In the genomic region with DNA sequence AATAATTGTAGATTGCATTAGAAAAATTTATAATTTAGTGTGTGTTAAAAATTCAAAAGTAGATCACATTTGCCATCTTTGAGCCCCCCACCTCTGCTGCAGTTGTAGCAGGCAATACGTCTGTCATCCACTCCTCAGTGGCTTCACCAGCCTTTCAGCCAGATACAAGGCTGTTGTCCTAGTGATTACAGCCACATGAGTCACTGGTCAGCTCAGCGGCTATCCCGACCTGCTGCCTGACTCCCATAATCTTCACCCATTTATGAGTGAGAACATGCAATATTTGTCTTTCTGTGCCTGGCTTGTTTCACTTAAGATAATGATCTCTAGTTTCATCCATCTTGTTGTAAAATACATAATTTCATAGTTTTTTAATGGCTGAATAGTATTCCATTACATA, we compare ENCODE assay signal across 22 cellular contexts. TPM values are rescaled to one million over a fixed set of nuclear protein-coding genes. Genes with fewer than 3 reads are reported as not detected.
A peak's percentile ranks its signal among the peaks of the same experiment; 100 is the strongest.
DNase-seq lines count a peak whose midpoint lies in the region; FAIRE-seq and TF ChIP-seq lines count a peak whose summit lies in the region.
"Had no signal": no experiment of that assay in that cellular context is flagged by ENCODE, and none has a peak within 500 bp of the region (broad histone marks: within the 10 kb centered on the region; RNA-seq: fewer than 3 reads in every experiment).

No MANE protein-coding gene starts in this region.

- H2AK5ac ChIP-seq in trophoblast cell (ENCODE audit: low read length), result no peak overlapping the region

- CTCF ChIA-PET in endothelial cell of umbilical vein (lab: Charles Lee), result interaction anchor here (1.7 kb wide), 1 partner anchor 70 kb away, joined by 4 read pairs; no protein-coding TSS in a partner anchor

- BruUV-seq in endothelial cell of umbilical vein (replicated peaks; lab: Mats Ljungman, UMichigan), result no TSS peak

- H3K79me2 ChIP-seq in endothelial cell of umbilical vein (ENCODE audit: control insufficient read depth, insufficient read depth, low read length) (no peaks in the 10 kb centered on the region), trophoblast cell (ENCODE audit: control insufficient read depth, insufficient read depth, low read length, poor library complexity) (no peaks in the 10 kb centered on the region)

- H3K18ac ChIP-seq in trophoblast cell (ENCODE audit: low read length), result no peak overlapping the region

- intact Hi-C loops in endothelial cell of umbilical vein (cut with micrococcal nuclease) (no loop called here), tibial artery (cut with DNase I; ENCODE audit: low total_unique reads) (no loop called here)

- H3K9me3 ChIP-seq in endothelial cell of umbilical vein (replicated peaks; ENCODE audit: control insufficient read depth, insufficient read depth, low read length) (no peaks in the 10 kb centered on the region), trophoblast cell (ENCODE audit: insufficient read depth, low read depth, low read length) (peaks cover 2% of the 10 kb centered on the region), tibial artery (no peaks in the 10 kb centered on the region)
- H3K9me3 ChIP-seq: BLaER1 treated with 17β-estradiol and CSF1 and Interleukin-3, amounts not matched to agents 10 nM and 100 nM; body of pancreas; HAP-1 had no signal

- H3K4me2 ChIP-seq in endothelial cell of umbilical vein (ENCODE audit: insufficient read depth, low read length), result no peak overlapping the region
- H3K4me2 ChIP-seq in trophoblast cell (ENCODE audit: low read length), result no peak overlapping the region
- H3K4me2 ChIP-seq: BLaER1 treated with 17β-estradiol and CSF1 and Interleukin-3, amounts not matched to agents 10 nM and 100 nM; PC-9 had no signal

- no peak overlapping the region for H3K14ac ChIP-seq in trophoblast cell (ENCODE audit: low read length)

- no peaks in the 10 kb centered on the region for H4K20me1 ChIP-seq in endothelial cell of umbilical vein (replicated peaks; ENCODE audit: control insufficient read depth, extremely low read depth, insufficient read depth, low read length)
- H4K20me1 ChIP-seq: BLaER1 treated with 17β-estradiol and CSF1 and Interleukin-3, amounts not matched to agents 10 nM and 100 nM had no signal

- H2BK12ac ChIP-seq in trophoblast cell (ENCODE audit: low read length), result no peak overlapping the region

- no peak overlapping the region for H4K91ac ChIP-seq in trophoblast cell (ENCODE audit: low read depth, low read length)

- H2BK120ac ChIP-seq in trophoblast cell (ENCODE audit: insufficient read depth, low read length, poor library complexity), result no peak overlapping the region

- H3K4me3 ChIP-seq in endothelial cell of umbilical vein (replicated peaks in 1 of 3; ENCODE audit: insufficient read depth in 1 of 3, low read depth in 1 of 3, low read length in 3 of 3) (no peak overlapping the region), trophoblast cell (ENCODE audit: low read depth, low read length) (no peak overlapping the region), tibial artery (no peak overlapping the region)
- H3K4me3 ChIP-seq: BLaER1 treated with 17β-estradiol and CSF1 and Interleukin-3, amounts not matched to agents 10 nM and 100 nM; body of pancreas; HAP-1; lung; PC-9 had no signal

- DNase-seq in DMS53 (lab: John Stamatoyannopoulos, UW) (peak; percentile 59), DMS53 treated with DMSO at 0.1 percent for 48 hours (lab: John Stamatoyannopoulos, UW; ENCODE audit: unreplicated experiment) (no peak), RCC 7860 (ENCODE audit: low spot score) (peak; percentile 72), endothelial cell of umbilical vein (ENCODE audit: low read depth, low spot score) (no peak), trophoblast cell (peak; percentile 16 to 24), tibial artery (no peak), NCI-H2171 (lab: John Stamatoyannopoulos, UW) (no peak), NCI-H69 (lab: John Stamatoyannopoulos, UW) (no peak)
- DNase-seq: activated CD4-positive, alpha-beta T cell treated with anti-CD3 and anti-CD28 coated beads, Interleukin-2, amount 50 U/mL, for 1 hour; activated naive CD4-positive, alpha-beta T cell treated with Interleukin-2 at 50 U/mL for 16 hours; body of pancreas; MM.1S; natural killer cell; NCI-H187; NCI-H524; PC-9; stimulated activated CD4-positive, alpha-beta T cell treated with anti-CD3 and anti-CD28 coated beads, Interleukin-12 subunit alpha, Interleukin-12 subunit beta, amount 100 ng/mL, for 4 hours had no signal

- H3K9me1 ChIP-seq in endothelial cell of umbilical vein (replicated peaks; ENCODE audit: control insufficient read depth, extremely low read depth, insufficient read depth, low read length), result no peaks in the 10 kb centered on the region

- FAIRE-seq in RCC 7860 (lab: Jason Lieb, UNC) (peak; percentile 43), endothelial cell of umbilical vein (lab: Jason Lieb, UNC) (no peak)
- FAIRE-seq: GM19239 had no signal

- POLR2A ChIA-PET in endothelial cell of umbilical vein (lab: Charles Lee), result no interaction called here

- no peak overlapping the region for H3K27ac ChIP-seq in endothelial cell of umbilical vein (ENCODE audit: insufficient read depth, low read depth, low read length)
- no peak overlapping the region for H3K27ac ChIP-seq in trophoblast cell (ENCODE audit: low read depth, low read length)
- no peak overlapping the region for H3K27ac ChIP-seq in tibial artery
- H3K27ac ChIP-seq: 22Rv1; BLaER1 treated with 17β-estradiol and CSF1 and Interleukin-3, amounts not matched to agents 10 nM and 100 nM; body of pancreas; PC-9 had no signal

- H3K9ac ChIP-seq in endothelial cell of umbilical vein (replicated peaks; ENCODE audit: extremely low read depth, insufficient read depth, low read length) (no peak overlapping the region), trophoblast cell (ENCODE audit: low read length) (no peak overlapping the region)
- H3K9ac ChIP-seq: BLaER1 treated with 17β-estradiol and CSF1 and Interleukin-3, amounts not matched to agents 10 nM and 100 nM had no signal

- H3K27me3 ChIP-seq in endothelial cell of umbilical vein (ENCODE audit: control insufficient read depth in 2 of 2, insufficient read depth in 2 of 2, low read length in 2 of 2), result peaks cover 0 to 2% of the 10 kb centered on the region in 2 experiments
- no peaks in the 10 kb centered on the region for H3K27me3 ChIP-seq in trophoblast cell (ENCODE audit: insufficient read depth, low read length)
- no peaks in the 10 kb centered on the region for H3K27me3 ChIP-seq in tibial artery
- H3K27me3 ChIP-seq: BLaER1 treated with 17β-estradiol and CSF1 and Interleukin-3, amounts not matched to agents 10 nM and 100 nM; body of pancreas had no signal

- H4K12ac ChIP-seq in trophoblast cell (ENCODE audit: low read depth, low read length), result no peak overlapping the region

- dilution Hi-C loops in endothelial cell of umbilical vein (cut with MboI; ENCODE audit: extremely low pct_ligation_motif_present, low sequenced_read_pairs), result no loop called here

- TF ChIP-seq POLR2A in endothelial cell of umbilical vein (IDR thresholded peaks at IDR 0.05; ENCODE audit: low read depth, low read length), result no peak

- WGBS in trophoblast cell (ENCODE audit: extremely low coverage, insufficient coverage, insufficient read length), result no CpG with 5 or more reads among the region's 3 CpGs

- H3K36me3 ChIP-seq in endothelial cell of umbilical vein (ENCODE audit: control insufficient read depth in 2 of 2, extremely low read depth in 1 of 2, insufficient read depth in 2 of 2, low read length in 2 of 2) (no peaks in the 10 kb centered on the region), trophoblast cell (ENCODE audit: control insufficient read depth in 1 of 2, insufficient read depth in 2 of 2, low read length in 2 of 2) (no peaks in the 10 kb centered on the region), tibial artery (no peaks in the 10 kb centered on the region)
- H3K36me3 ChIP-seq: BLaER1 treated with 17β-estradiol and CSF1 and Interleukin-3, amounts not matched to agents 10 nM and 100 nM; HAP-1 had no signal

- H3K4me1 ChIP-seq in endothelial cell of umbilical vein (ENCODE audit: control insufficient read depth, extremely low read depth, insufficient read depth, low read length), result no peaks in the 10 kb centered on the region
- no peaks in the 10 kb centered on the region for H3K4me1 ChIP-seq in trophoblast cell (ENCODE audit: control insufficient read depth in 1 of 2, insufficient read depth in 2 of 2, low read length in 2 of 2)
- H3K4me1 ChIP-seq in tibial artery, result no peaks in the 10 kb centered on the region
- H3K4me1 ChIP-seq: BLaER1 treated with 17β-estradiol and CSF1 and Interleukin-3, amounts not matched to agents 10 nM and 100 nM; body of pancreas; HAP-1 had no signal

- H2BK5ac ChIP-seq in trophoblast cell (ENCODE audit: low read depth, low read length, poor library complexity), result no peak overlapping the region

- no peak overlapping the region for H3K4ac ChIP-seq in trophoblast cell (ENCODE audit: low read depth, low read length)

- H3K79me1 ChIP-seq in trophoblast cell (ENCODE audit: low read length), result no peaks in the 10 kb centered on the region

- no peak for TF ChIP-seq CTCF in endothelial cell of umbilical vein (IDR thresholded peaks at IDR 0.05; ENCODE audit: extremely low read depth in 1 of 2, insufficient read depth in 1 of 2, low read depth in 1 of 2, low read length in 2 of 2)
- no peak for TF ChIP-seq CTCF in tibial artery (IDR thresholded peaks at IDR 0.05)

- H3K23ac ChIP-seq in trophoblast cell (ENCODE audit: low read length), result no peak overlapping the region

- H2AFZ ChIP-seq in endothelial cell of umbilical vein (ENCODE audit: low read depth, low read length) (no peak overlapping the region), trophoblast cell (ENCODE audit: insufficient read depth, low read length, poor library complexity) (no peak overlapping the region)
- H2AFZ ChIP-seq: PC-9 had no signal

- no peak overlapping the region for H4K8ac ChIP-seq in trophoblast cell (ENCODE audit: low read depth, low read length)

RNA-seq across cellular contexts. Expression of a gene that starts 9.2 kb away (rescaled TPM):
- not detected in 2 replicates for total RNA-seq in endothelial cell of umbilical vein
- not detected in 2 replicates for polyA plus RNA-seq in endothelial cell of umbilical vein
- not detected in 2 replicates for polyA plus RNA-seq in endothelial cell of umbilical vein (2011; cell fraction: cytosol; rRNA removed)
- polyA plus RNA-seq in endothelial cell of umbilical vein (2011; cell fraction: nucleus; rRNA removed), result not detected in 2 replicates
- polyA plus RNA-seq in endothelial cell of umbilical vein (2012), result not detected in 2 replicates
- polyA minus RNA-seq in endothelial cell of umbilical vein, result not detected in 2 replicates
- polyA minus RNA-seq in endothelial cell of umbilical vein (2011; cell fraction: cytosol; rRNA and poly(A)+ RNA removed), result not detected
- polyA minus RNA-seq in endothelial cell of umbilical vein (2011; cell fraction: nucleus; rRNA and poly(A)+ RNA removed), result not detected in 2 replicates
- not detected in 2 replicates for polyA plus RNA-seq in trophoblast cell (2013)
- total RNA-seq: body of pancreas, lung, natural killer cell, PC-9 had no signal
- polyA plus RNA-seq: lung had no signal

RNA-seq across cellular contexts. Expression of a gene that starts 11.7 kb away (rescaled TPM):
- not detected in 2 replicates for total RNA-seq in endothelial cell of umbilical vein
- polyA plus RNA-seq in endothelial cell of umbilical vein, result not detected in 2 replicates
- not detected in 2 replicates for polyA plus RNA-seq in endothelial cell of umbilical vein (2011; cell fraction: cytosol; rRNA removed)
- not detected in 2 replicates for polyA plus RNA-seq in endothelial cell of umbilical vein (2011; cell fraction: nucleus; rRNA removed)
- polyA plus RNA-seq in endothelial cell of umbilical vein (2012), result not detected in 2 replicates
- not detected in 2 replicates for polyA minus RNA-seq in endothelial cell of umbilical vein
- not detected for polyA minus RNA-seq in endothelial cell of umbilical vein (2011; cell fraction: cytosol; rRNA and poly(A)+ RNA removed)
- not detected in 2 replicates for polyA minus RNA-seq in endothelial cell of umbilical vein (2011; cell fraction: nucleus; rRNA and poly(A)+ RNA removed)
- not detected in 2 replicates for polyA plus RNA-seq in trophoblast cell (2013)
- total RNA-seq: body of pancreas, lung, natural killer cell, PC-9 had no signal
- polyA plus RNA-seq: lung had no signal

RNA-seq across cellular contexts. Expression of a gene that starts 28.1 kb away (rescaled TPM):
- total RNA-seq in endothelial cell of umbilical vein, result not detected in 2 replicates
- polyA plus RNA-seq in endothelial cell of umbilical vein, result not detected in 2 replicates
- not detected in 2 replicates for polyA plus RNA-seq in endothelial cell of umbilical vein (2011; cell fraction: cytosol; rRNA removed)
- not detected in 2 replicates for polyA plus RNA-seq in endothelial cell of umbilical vein (2011; cell fraction: nucleus; rRNA removed)
- polyA plus RNA-seq in endothelial cell of umbilical vein (2012), result not detected in 2 replicates
- polyA minus RNA-seq in endothelial cell of umbilical vein, result not detected in 2 replicates
- not detected for polyA minus RNA-seq in endothelial cell of umbilical vein (2011; cell fraction: cytosol; rRNA and poly(A)+ RNA removed)
- not detected in 2 replicates for polyA minus RNA-seq in endothelial cell of umbilical vein (2011; cell fraction: nucleus; rRNA and poly(A)+ RNA removed)
- polyA plus RNA-seq in trophoblast cell (2013), result not detected in 2 replicates
- total RNA-seq: body of pancreas, natural killer cell, PC-9 had no signal
- polyA plus RNA-seq: lung had no signal

RNA-seq across cellular contexts. Expression of a gene that starts 51.4 kb away (rescaled TPM):
- not detected in 2 replicates for total RNA-seq in endothelial cell of umbilical vein
- polyA plus RNA-seq in endothelial cell of umbilical vein, result not detected in 2 replicates
- not detected in 2 replicates for polyA plus RNA-seq in endothelial cell of umbilical vein (2011; cell fraction: cytosol; rRNA removed)
- polyA plus RNA-seq in endothelial cell of umbilical vein (2011; cell fraction: nucleus; rRNA removed), result not detected in 2 replicates
- polyA plus RNA-seq in endothelial cell of umbilical vein (2012), result not detected in 2 replicates
- not detected in 2 replicates for polyA minus RNA-seq in endothelial cell of umbilical vein
- not detected for polyA minus RNA-seq in endothelial cell of umbilical vein (2011; cell fraction: cytosol; rRNA and poly(A)+ RNA removed)
- polyA minus RNA-seq in endothelial cell of umbilical vein (2011; cell fraction: nucleus; rRNA and poly(A)+ RNA removed), result not detected in 2 replicates
- polyA plus RNA-seq in trophoblast cell (2013), result not detected in 2 replicates
- total RNA-seq: body of pancreas, lung, natural killer cell, PC-9 had no signal
- polyA plus RNA-seq: lung had no signal

RNA-seq across cellular contexts. Expression of a gene that starts 57.8 kb away (rescaled TPM):
- not detected in 2 replicates for total RNA-seq in endothelial cell of umbilical vein
- polyA plus RNA-seq in endothelial cell of umbilical vein, result not detected in 2 replicates
- polyA plus RNA-seq in endothelial cell of umbilical vein (2011; cell fraction: cytosol; rRNA removed), result not detected in 2 replicates
- not detected in 2 replicates for polyA plus RNA-seq in endothelial cell of umbilical vein (2011; cell fraction: nucleus; rRNA removed)
- polyA plus RNA-seq in endothelial cell of umbilical vein (2012), result not detected in 2 replicates
- polyA minus RNA-seq in endothelial cell of umbilical vein, result not detected in 2 replicates
- polyA minus RNA-seq in endothelial cell of umbilical vein (2011; cell fraction: cytosol; rRNA and poly(A)+ RNA removed), result not detected
- polyA minus RNA-seq in endothelial cell of umbilical vein (2011; cell fraction: nucleus; rRNA and poly(A)+ RNA removed), result not detected in 2 replicates
- polyA plus RNA-seq in trophoblast cell (2013), result 0.06 and 0.07 TPM in 2 replicates
- total RNA-seq: body of pancreas, lung, natural killer cell, PC-9 had no signal
- polyA plus RNA-seq: lung had no signal

Comparison
In these comparisons a context has a peak if more than half of its experiments do, and no peak if none do; other contexts are left out.
1. DNase-seq: peak in DMS53 (single experiment), RCC 7860 (single experiment) and trophoblast cell (2 of 2); none in DMS53 treated with DMSO at 0.1 percent for 48 hours (single experiment), endothelial cell of umbilical vein (single experiment), tibial artery (0 of 2), NCI-H2171 (single experiment) and NCI-H69 (single experiment).